In genomic region chr13:100381595-100382224, GRCh38 we compare ENCODE assay signal across 14 cellular contexts.
"Had no signal": no experiment of that assay in that cellular context is flagged by ENCODE, and none has a peak within 500 bp of the region (broad histone marks: within the 10 kb centered on the region; RNA-seq: fewer than 3 reads in every experiment).

No MANE protein-coding gene starts in this region.

- DNase-seq: activated CD4-positive, alpha-beta T cell treated with anti-CD3 and anti-CD28 coated beads, Interleukin-2, amount 50 U/mL, for 48 hours; activated CD4-positive, CD25-positive, alpha-beta regulatory T cell treated with anti-CD3 and anti-CD28 coated beads, Interleukin-2, amount 50 U/mL, for 72 hours; activated CD8-positive, alpha-beta memory T cell treated with anti-CD3 and anti-CD28 coated beads, Interleukin-2, amount 10 ng/mL, durations not matched to agents 7 days and 5 days; activated gamma-delta T cell; activated T-cell treated with anti-CD3 and anti-CD28 coated beads, Interleukin-2, amount 50 U/mL, for 4 hours; amygdala; brain microvascular endothelial cell; pancreas; retina; uterus had no signal

- ATAC-seq: activated CD8-positive, alpha-beta memory T cell treated with anti-CD3 and anti-CD28 coated beads, Interleukin-2, amount 10 ng/mL, durations not matched to agents 7 days and 5 days; activated T-cell treated with anti-CD3 and anti-CD28 coated beads, Interleukin-2, amount 50 U/mL, for 4 hours; pancreas had no signal

- H3K27me3 ChIP-seq: brain microvascular endothelial cell, esophagus muscularis mucosa, pancreas, uterus had no signal

- H3K27me3 Mint-ChIP-seq: activated CD8-positive, alpha-beta memory T cell treated with anti-CD3 and anti-CD28 coated beads, Interleukin-2, amount 10 ng/mL, durations not matched to agents 7 days and 5 days; activated naive CD8-positive, alpha-beta T cell had no signal

- H3K4me3 ChIP-seq: esophagus muscularis mucosa, pancreas, skin epidermis, uterus had no signal

- H3K27ac ChIP-seq: brain microvascular endothelial cell, esophagus muscularis mucosa, pancreas, skin epidermis, uterus had no signal

- H3K4me3 Mint-ChIP-seq: activated CD8-positive, alpha-beta memory T cell treated with anti-CD3 and anti-CD28 coated beads, Interleukin-2, amount 10 ng/mL, durations not matched to agents 7 days and 5 days; activated naive CD8-positive, alpha-beta T cell; activated T-cell treated with anti-CD3 and anti-CD28 coated beads, Interleukin-2, amount 50 U/mL, for 4 hours; neural crest cell had no signal

- H3K4me1 Mint-ChIP-seq: activated CD8-positive, alpha-beta memory T cell treated with anti-CD3 and anti-CD28 coated beads, Interleukin-2, amount 10 ng/mL, durations not matched to agents 7 days and 5 days had no signal

- H3K27ac Mint-ChIP-seq: activated CD8-positive, alpha-beta memory T cell treated with anti-CD3 and anti-CD28 coated beads, Interleukin-2, amount 10 ng/mL, durations not matched to agents 7 days and 5 days; activated naive CD8-positive, alpha-beta T cell had no signal

- H3K36me3 ChIP-seq: brain microvascular endothelial cell, pancreas, uterus had no signal

- H3K4me1 ChIP-seq: esophagus muscularis mucosa, pancreas, uterus had no signal
